Comparison of ENCODE assay signal across 2 cellular contexts in the genomic region with DNA sequence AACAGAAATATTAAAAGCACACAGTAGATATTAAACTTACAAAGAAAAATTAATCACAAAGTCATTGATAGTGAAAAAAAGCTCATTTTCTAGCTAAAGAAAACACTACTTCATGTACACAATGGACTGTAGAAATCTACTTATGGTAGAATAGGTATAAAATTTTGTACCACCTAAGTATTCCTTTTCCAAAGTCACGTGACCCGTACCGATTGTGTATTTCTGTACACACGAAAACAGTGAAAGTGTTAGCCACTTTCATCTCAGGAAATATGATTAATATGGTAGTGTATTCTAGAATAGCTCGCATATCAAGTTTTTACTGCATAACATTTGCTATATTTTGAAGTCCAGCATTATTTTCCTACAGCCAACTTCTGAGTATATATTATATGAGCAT.
TF ChIP-seq lines count a peak whose summit lies in the region.

No MANE protein-coding gene starts in this region.

TF ChIP-seq in A549, 52 proteins besides CTCF, POLR2A, EP300 and RAD21 (continued from another document):
- TF ChIP-seq, protein P1, sequence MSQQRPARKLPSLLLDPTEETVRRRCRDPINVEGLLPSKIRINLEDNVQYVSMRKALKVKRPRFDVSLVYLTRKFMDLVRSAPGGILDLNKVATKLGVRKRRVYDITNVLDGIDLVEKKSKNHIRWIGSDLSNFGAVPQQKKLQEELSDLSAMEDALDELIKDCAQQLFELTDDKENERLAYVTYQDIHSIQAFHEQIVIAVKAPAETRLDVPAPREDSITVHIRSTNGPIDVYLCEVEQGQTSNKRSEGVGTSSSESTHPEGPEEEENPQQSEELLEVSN (IDR thresholded peaks at IDR 0.05; ENCODE audit: borderline replicate concordance, low read depth) = no peak

TF ChIP-seq in K562, 482 proteins besides CTCF, POLR2A, EP300 and RAD21 (continued from another document):
- TF ChIP-seq, protein P2, sequence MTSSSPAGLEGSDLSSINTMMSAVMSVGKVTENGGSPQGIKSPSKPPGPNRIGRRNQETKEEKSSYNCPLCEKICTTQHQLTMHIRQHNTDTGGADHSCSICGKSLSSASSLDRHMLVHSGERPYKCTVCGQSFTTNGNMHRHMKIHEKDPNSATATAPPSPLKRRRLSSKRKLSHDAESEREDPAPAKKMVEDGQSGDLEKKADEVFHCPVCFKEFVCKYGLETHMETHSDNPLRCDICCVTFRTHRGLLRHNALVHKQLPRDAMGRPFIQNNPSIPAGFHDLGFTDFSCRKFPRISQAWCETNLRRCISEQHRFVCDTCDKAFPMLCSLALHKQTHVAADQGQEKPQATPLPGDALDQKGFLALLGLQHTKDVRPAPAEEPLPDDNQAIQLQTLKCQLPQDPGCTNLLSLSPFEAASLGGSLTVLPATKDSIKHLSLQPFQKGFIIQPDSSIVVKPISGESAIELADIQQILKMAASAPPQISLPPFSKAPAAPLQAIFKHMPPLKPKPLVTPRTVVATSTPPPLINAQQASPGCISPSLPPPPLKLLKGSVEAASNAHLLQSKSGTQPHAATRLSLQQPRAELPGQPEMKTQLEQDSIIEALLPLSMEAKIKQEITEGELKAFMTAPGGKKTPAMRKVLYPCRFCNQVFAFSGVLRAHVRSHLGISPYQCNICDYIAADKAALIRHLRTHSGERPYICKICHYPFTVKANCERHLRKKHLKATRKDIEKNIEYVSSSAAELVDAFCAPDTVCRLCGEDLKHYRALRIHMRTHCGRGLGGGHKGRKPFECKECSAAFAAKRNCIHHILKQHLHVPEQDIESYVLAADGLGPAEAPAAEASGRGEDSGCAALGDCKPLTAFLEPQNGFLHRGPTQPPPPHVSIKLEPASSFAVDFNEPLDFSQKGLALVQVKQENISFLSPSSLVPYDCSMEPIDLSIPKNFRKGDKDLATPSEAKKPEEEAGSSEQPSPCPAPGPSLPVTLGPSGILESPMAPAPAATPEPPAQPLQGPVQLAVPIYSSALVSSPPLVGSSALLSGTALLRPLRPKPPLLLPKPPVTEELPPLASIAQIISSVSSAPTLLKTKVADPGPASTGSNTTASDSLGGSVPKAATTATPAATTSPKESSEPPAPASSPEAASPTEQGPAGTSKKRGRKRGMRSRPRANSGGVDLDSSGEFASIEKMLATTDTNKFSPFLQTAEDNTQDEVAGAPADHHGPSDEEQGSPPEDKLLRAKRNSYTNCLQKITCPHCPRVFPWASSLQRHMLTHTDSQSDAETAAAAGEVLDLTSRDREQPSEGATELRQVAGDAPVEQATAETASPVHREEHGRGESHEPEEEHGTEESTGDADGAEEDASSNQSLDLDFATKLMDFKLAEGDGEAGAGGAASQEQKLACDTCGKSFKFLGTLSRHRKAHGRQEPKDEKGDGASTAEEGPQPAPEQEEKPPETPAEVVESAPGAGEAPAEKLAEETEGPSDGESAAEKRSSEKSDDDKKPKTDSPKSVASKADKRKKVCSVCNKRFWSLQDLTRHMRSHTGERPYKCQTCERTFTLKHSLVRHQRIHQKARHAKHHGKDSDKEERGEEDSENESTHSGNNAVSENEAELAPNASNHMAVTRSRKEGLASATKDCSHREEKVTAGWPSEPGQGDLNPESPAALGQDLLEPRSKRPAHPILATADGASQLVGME (CRISPR knock-in tag; IDR thresholded peaks at IDR 0.05) = no peak
- TF ChIP-seq, protein P3, sequence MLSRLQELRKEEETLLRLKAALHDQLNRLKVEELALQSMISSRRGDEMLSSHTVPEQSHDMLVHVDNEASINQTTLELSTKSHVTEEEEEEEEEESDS (CRISPR knock-in tag; IDR thresholded peaks at IDR 0.05) = no peak
- TF ChIP-seq GTF2F1 (IDR thresholded peaks at IDR 0.05; ENCODE audit: low read depth, low read length) = no peak
- TF ChIP-seq ZNF76 (CRISPR knock-in tag; IDR thresholded peaks at IDR 0.05; ENCODE audit: borderline replicate concordance) = no peak
- TF ChIP-seq ZFPM2 (CRISPR knock-in tag; IDR thresholded peaks at IDR 0.05) = no peak
- no peak for TF ChIP-seq ZBED1 (IDR thresholded peaks at IDR 0.05)
- TF ChIP-seq, protein P4, sequence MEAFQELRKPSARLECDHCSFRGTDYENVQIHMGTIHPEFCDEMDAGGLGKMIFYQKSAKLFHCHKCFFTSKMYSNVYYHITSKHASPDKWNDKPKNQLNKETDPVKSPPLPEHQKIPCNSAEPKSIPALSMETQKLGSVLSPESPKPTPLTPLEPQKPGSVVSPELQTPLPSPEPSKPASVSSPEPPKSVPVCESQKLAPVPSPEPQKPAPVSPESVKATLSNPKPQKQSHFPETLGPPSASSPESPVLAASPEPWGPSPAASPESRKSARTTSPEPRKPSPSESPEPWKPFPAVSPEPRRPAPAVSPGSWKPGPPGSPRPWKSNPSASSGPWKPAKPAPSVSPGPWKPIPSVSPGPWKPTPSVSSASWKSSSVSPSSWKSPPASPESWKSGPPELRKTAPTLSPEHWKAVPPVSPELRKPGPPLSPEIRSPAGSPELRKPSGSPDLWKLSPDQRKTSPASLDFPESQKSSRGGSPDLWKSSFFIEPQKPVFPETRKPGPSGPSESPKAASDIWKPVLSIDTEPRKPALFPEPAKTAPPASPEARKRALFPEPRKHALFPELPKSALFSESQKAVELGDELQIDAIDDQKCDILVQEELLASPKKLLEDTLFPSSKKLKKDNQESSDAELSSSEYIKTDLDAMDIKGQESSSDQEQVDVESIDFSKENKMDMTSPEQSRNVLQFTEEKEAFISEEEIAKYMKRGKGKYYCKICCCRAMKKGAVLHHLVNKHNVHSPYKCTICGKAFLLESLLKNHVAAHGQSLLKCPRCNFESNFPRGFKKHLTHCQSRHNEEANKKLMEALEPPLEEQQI (IDR thresholded peaks at IDR 0.05) = no peak
- TF ChIP-seq SMARCA5 (IDR thresholded peaks at IDR 0.05) = no peak
- no peak for TF ChIP-seq FUS (optimal IDR thresholded peaks at IDR 0.05; ENCODE audit: low read depth, low read length)
- TF ChIP-seq, protein P5, sequence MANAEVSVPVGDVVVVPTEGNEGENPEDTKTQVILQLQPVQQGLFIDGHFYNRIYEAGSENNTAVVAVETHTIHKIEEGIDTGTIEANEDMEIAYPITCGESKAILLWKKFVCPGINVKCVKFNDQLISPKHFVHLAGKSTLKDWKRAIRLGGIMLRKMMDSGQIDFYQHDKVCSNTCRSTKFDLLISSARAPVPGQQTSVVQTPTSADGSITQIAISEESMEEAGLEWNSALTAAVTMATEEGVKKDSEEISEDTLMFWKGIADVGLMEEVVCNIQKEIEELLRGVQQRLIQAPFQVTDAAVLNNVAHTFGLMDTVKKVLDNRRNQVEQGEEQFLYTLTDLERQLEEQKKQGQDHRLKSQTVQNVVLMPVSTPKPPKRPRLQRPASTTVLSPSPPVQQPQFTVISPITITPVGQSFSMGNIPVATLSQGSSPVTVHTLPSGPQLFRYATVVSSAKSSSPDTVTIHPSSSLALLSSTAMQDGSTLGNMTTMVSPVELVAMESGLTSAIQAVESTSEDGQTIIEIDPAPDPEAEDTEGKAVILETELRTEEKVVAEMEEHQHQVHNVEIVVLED (CRISPR knock-in tag; IDR thresholded peaks at IDR 0.05) = no peak
- no peak for TF ChIP-seq JUNB (CRISPR knock-in tag; conservative IDR thresholded peaks at IDR 0.05)
- TF ChIP-seq, protein P6, sequence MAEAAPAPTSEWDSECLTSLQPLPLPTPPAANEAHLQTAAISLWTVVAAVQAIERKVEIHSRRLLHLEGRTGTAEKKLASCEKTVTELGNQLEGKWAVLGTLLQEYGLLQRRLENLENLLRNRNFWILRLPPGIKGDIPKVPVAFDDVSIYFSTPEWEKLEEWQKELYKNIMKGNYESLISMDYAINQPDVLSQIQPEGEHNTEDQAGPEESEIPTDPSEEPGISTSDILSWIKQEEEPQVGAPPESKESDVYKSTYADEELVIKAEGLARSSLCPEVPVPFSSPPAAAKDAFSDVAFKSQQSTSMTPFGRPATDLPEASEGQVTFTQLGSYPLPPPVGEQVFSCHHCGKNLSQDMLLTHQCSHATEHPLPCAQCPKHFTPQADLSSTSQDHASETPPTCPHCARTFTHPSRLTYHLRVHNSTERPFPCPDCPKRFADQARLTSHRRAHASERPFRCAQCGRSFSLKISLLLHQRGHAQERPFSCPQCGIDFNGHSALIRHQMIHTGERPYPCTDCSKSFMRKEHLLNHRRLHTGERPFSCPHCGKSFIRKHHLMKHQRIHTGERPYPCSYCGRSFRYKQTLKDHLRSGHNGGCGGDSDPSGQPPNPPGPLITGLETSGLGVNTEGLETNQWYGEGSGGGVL (CRISPR knock-in tag; IDR thresholded peaks at IDR 0.05) = no peak
- peak; percentile 63 for TF ChIP-seq RAD51 (IDR thresholded peaks at IDR 0.05; ENCODE audit: borderline replicate concordance, low read depth)
- TF ChIP-seq, protein P7, sequence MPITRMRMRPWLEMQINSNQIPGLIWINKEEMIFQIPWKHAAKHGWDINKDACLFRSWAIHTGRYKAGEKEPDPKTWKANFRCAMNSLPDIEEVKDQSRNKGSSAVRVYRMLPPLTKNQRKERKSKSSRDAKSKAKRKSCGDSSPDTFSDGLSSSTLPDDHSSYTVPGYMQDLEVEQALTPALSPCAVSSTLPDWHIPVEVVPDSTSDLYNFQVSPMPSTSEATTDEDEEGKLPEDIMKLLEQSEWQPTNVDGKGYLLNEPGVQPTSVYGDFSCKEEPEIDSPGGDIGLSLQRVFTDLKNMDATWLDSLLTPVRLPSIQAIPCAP (CRISPR knock-in tag; IDR thresholded peaks at IDR 0.05; ENCODE audit: borderline replicate concordance) = no peak
- TF ChIP-seq ZNF41 (CRISPR knock-in tag; conservative IDR thresholded peaks at IDR 0.05) = no peak
- TF ChIP-seq CBFA2T2 (conservative IDR thresholded peaks at IDR 0.05) = peak; percentile 22; the same call in 1 of the 2 replicates
- no peak for TF ChIP-seq NR3C1 (CRISPR knock-in tag; IDR thresholded peaks at IDR 0.05)
- no peak for TF ChIP-seq NR1H2 (CRISPR knock-in tag; IDR thresholded peaks at IDR 0.05)
- TF ChIP-seq SMARCE1 (IDR thresholded peaks at IDR 0.05) = no peak
TF ChIP-seq in K562: peak in this region for 3.
